10 cellular contexts compared by ENCODE assay signal in genomic region chr12:105031061-105031807, GRCh38. TPM values are rescaled to one million over a fixed set of nuclear protein-coding genes. Genes with fewer than 3 reads are reported as not detected.
A peak's percentile ranks its signal among the peaks of the same experiment; 100 is the strongest.
DNase-seq lines count a peak whose midpoint lies in the region; ATAC-seq lines count a peak whose summit lies in the region.
"Had no signal": no experiment of that assay in that cellular context is flagged by ENCODE, and none has a peak within 500 bp of the region (broad histone marks: within the 10 kb centered on the region; RNA-seq: fewer than 3 reads in every experiment).

No MANE protein-coding gene starts in this region.

- H3K4me3 Mint-ChIP-seq in CD4-positive, alpha-beta memory T cell = peak overlapping the region in 3 of 8 donors; percentile 0 to 51 (median 31)

- DNase-seq in CD4-positive, alpha-beta memory T cell = no peak
- peak; percentile 59 for DNase-seq in NOMO-1 treated with DMSO at 0.1 percent for 48 hours (lab: John Stamatoyannopoulos, UW; ENCODE audit: unreplicated experiment)
- no peak for DNase-seq in stimulated activated CD4-positive, alpha-beta T cell treated with anti-CD3 and anti-CD28 coated beads, Interleukin-2, amount 100 ng/mL, for 24 hours
- no peak for DNase-seq in HuH-7 (ENCODE audit: low spot score)
- DNase-seq in nucleus accumbens (lab: John Stamatoyannopoulos, UW) = no peak
- DNase-seq in NCI-H526 (lab: John Stamatoyannopoulos, UW) = no peak
- DNase-seq: activated naive CD4-positive, alpha-beta T cell treated with Interleukin-2 at 50 U/mL for 16 hours; NCI-H446 had no signal

- intact Hi-C loops in CD4-positive, alpha-beta memory T cell (cut with micrococcal nuclease) = no loop called here

- H3K9me3 Mint-ChIP-seq in CD4-positive, alpha-beta memory T cell = no peaks in the 10 kb centered on the region

- peak; percentile 85 for ATAC-seq in GM18868 (IDR thresholded peaks at IDR 0.05; ENCODE audit: unreplicated experiment)
- ATAC-seq in HG02973 (IDR thresholded peaks at IDR 0.05; ENCODE audit: unreplicated experiment) = peak; percentile 79

- H3K4me3 ChIP-seq in CD4-positive, alpha-beta memory T cell (ENCODE audit: low read length in 2 of 2) = no peak overlapping the region

- peak overlapping the region in 5 of 7 donors; percentile 20 to 83 (median 61) for H3K27ac Mint-ChIP-seq in CD4-positive, alpha-beta memory T cell

- H3K27ac ChIP-seq in CD4-positive, alpha-beta memory T cell (ENCODE audit: low read depth, low read length) = no peak overlapping the region

- peaks cover 8% of the 10 kb centered on the region for H3K4me1 ChIP-seq in CD4-positive, alpha-beta memory T cell (ENCODE audit: insufficient read depth, low read length)

- no peaks in the 10 kb centered on the region for H3K9me3 ChIP-seq in CD4-positive, alpha-beta memory T cell (ENCODE audit: control insufficient read depth in 1 of 2, low read length in 2 of 2)

- POLR2A ChIA-PET in CD4-positive, alpha-beta memory T cell (lab: Charles Lee; ENCODE audit: partially characterized antibody) = no interaction called here

- H3K27me3 Mint-ChIP-seq in CD4-positive, alpha-beta memory T cell = no peaks in the 10 kb centered on the region

- no peaks in the 10 kb centered on the region for H3K27me3 ChIP-seq in CD4-positive, alpha-beta memory T cell (ENCODE audit: insufficient read depth, low read length)

- no peaks in the 10 kb centered on the region for H3K36me3 ChIP-seq in CD4-positive, alpha-beta memory T cell (ENCODE audit: insufficient read depth, low read length)

- CTCF ChIA-PET in CD4-positive, alpha-beta memory T cell (lab: Charles Lee; ENCODE audit: partially characterized antibody) = interaction anchor here (0.7 to 1.1 kb wide), 2 partner anchors 17 to 649 kb away, joined by 3 read pairs; no protein-coding TSS in a partner anchor

- H3K4me1 Mint-ChIP-seq in CD4-positive, alpha-beta memory T cell = peaks cover 15 to 29% (median 17%) of the 10 kb centered on the region in 4 donors

- H3K36me3 Mint-ChIP-seq in CD4-positive, alpha-beta memory T cell = no peaks in the 10 kb centered on the region

RNA-seq across cellular contexts. Expression of gene NOPCHAP1, which starts 45.1 kb away (rescaled TPM):
- total RNA-seq in CD4-positive, alpha-beta memory T cell = 10 to 100 TPM; 15.7 to 16.2 TPM
- 10 to 100 TPM; 12.1 to 13.5 TPM for polyA plus RNA-seq in CD4-positive, alpha-beta memory T cell

RNA-seq across cellular contexts. Expression of gene ALDH1L2, which starts 53.0 kb away (rescaled TPM):
- under 1 TPM; 0.15 to 0.72 TPM for total RNA-seq in CD4-positive, alpha-beta memory T cell
- under 1 TPM in 1 of 2 donors, not detected in 1; 0.08 TPM for polyA plus RNA-seq in CD4-positive, alpha-beta memory T cell
